Comparison of ENCODE assay signal across 8 cellular contexts in genomic region chr6:10425973-10426780, GRCh38. TPM values are rescaled to one million over a fixed set of nuclear protein-coding genes. Genes with fewer than 3 reads are reported as not detected.
DNase-seq lines count a peak whose midpoint lies in the region; ATAC-seq and TF ChIP-seq lines count a peak whose summit lies in the region.

No MANE protein-coding gene starts in this region.

- H3K27me3 ChIP-seq in hepatocyte, result peaks cover 46% of the 10 kb centered on the region

- H3K27ac Mint-ChIP-seq in activated T-cell treated with anti-CD3 and anti-CD28 coated beads, Interleukin-2, amount 50 U/mL, for 72 hours, result no peak overlapping the region

- peak overlapping the region; percentile 50 for H3K4me3 ChIP-seq in hepatocyte
- H3K4me3 ChIP-seq in skin epidermis, result peak overlapping the region; percentile 17 to 45 (median 40)

- peaks cover 16% of the 10 kb centered on the region for H3K4me1 ChIP-seq in hepatocyte (ENCODE audit: insufficient read depth)

- WGBS in hepatocyte (ENCODE audit: low lambda C conversion rate, missing lambda C conversion rate), result 2% methylated on average over 53 of the region's 55 CpGs

- H3K4me3 Mint-ChIP-seq in activated T-cell treated with anti-CD3 and anti-CD28 coated beads, Interleukin-2, amount 50 U/mL, for 72 hours, result peak overlapping the region; percentile 70 to 82

- DNase-seq in Ammon's horn (ENCODE audit: low spot score) (peak; percentile 10), hepatocyte (ENCODE audit: low spot score) (peak; percentile 85), HCEC 1CT (no peak)
- no peak for DNase-seq in activated T-cell treated with anti-CD3 and anti-CD28 coated beads, Interleukin-2, amount 50 U/mL, for 72 hours

- H3K79me2 ChIP-seq in hepatocyte, result no peaks in the 10 kb centered on the region

- no peaks in the 10 kb centered on the region for H3K9me2 ChIP-seq in hepatocyte (replicated peaks; ENCODE audit: insufficient read depth)

- H2AFZ ChIP-seq in hepatocyte, result peak overlapping the region; percentile 91

- no peaks in the 10 kb centered on the region for H4K20me1 ChIP-seq in hepatocyte (ENCODE audit: insufficient read depth, poor library complexity, severe bottlenecking)

- H3K9me3 Mint-ChIP-seq in activated T-cell treated with anti-CD3 and anti-CD28 coated beads, Interleukin-2, amount 50 U/mL, for 72 hours, result no peaks in the 10 kb centered on the region

- H3K4me1 Mint-ChIP-seq in activated T-cell treated with anti-CD3 and anti-CD28 coated beads, Interleukin-2, amount 50 U/mL, for 72 hours (ENCODE audit: low read depth), result peaks cover 20% of the 10 kb centered on the region

- H3K36me3 Mint-ChIP-seq in activated T-cell treated with anti-CD3 and anti-CD28 coated beads, Interleukin-2, amount 50 U/mL, for 72 hours (ENCODE audit: insufficient read depth in 2 of 2), result peaks cover 0 to 1% of the 10 kb centered on the region in 2 donors

- no peaks in the 10 kb centered on the region for H3K36me3 ChIP-seq in hepatocyte (replicated peaks; ENCODE audit: insufficient read depth, low read depth)

- peak overlapping the region; percentile 75 for H3K27ac ChIP-seq in hepatocyte
- H3K27ac ChIP-seq in skin epidermis, result peak overlapping the region; percentile 43 to 89 (median 79)

- peak; percentile 10 for TF ChIP-seq CTCF in hepatocyte (IDR thresholded peaks at IDR 0.05; ENCODE audit: poor library complexity)

- ATAC-seq in GM18909 (IDR thresholded peaks at IDR 0.05; ENCODE audit: poor library complexity, unreplicated experiment) (peak; percentile 71), HG03196 (IDR thresholded peaks at IDR 0.05; ENCODE audit: unreplicated experiment) (peak; percentile 39), GM18520 (IDR thresholded peaks at IDR 0.05; ENCODE audit: unreplicated experiment) (no peak)
- ATAC-seq in activated T-cell treated with anti-CD3 and anti-CD28 coated beads, Interleukin-2, amount 50 U/mL, for 72 hours (replicated peaks in 1 of 2), result peak; percentile 61 to 67

- H3K9me3 ChIP-seq in hepatocyte (ENCODE audit: low read depth), result no peaks in the 10 kb centered on the region

- peak overlapping the region; percentile 96 for H3K4me2 ChIP-seq in hepatocyte

- H3K27me3 Mint-ChIP-seq in activated T-cell treated with anti-CD3 and anti-CD28 coated beads, Interleukin-2, amount 50 U/mL, for 72 hours (ENCODE audit: low read depth), result peaks cover 74% of the 10 kb centered on the region

RNA-seq across cellular contexts. Expression of gene TFAP2A, which starts 11.3 kb away (rescaled TPM):
- total RNA-seq in activated T-cell treated with anti-CD3 and anti-CD28 coated beads, Interleukin-2, amount 50 U/mL, for 72 hours, result under 1 TPM; 0.35 to 0.36 TPM
- total RNA-seq in hepatocyte, result 6.2 TPM in 2 replicates
- polyA plus RNA-seq in hepatocyte, result 14.9 and 17.5 TPM in 2 replicates

Comparison
In these comparisons a context has a peak if more than half of its experiments do, and no peak if none do; other contexts are left out.
1. DNase-seq: peak in Ammon's horn (single experiment) and hepatocyte (single experiment); none in activated T-cell treated with anti-CD3 and anti-CD28 coated beads, Interleukin-2, amount 50 U/mL, for 72 hours (0 of 2) and HCEC 1CT (single experiment).